In the genomic region with DNA sequence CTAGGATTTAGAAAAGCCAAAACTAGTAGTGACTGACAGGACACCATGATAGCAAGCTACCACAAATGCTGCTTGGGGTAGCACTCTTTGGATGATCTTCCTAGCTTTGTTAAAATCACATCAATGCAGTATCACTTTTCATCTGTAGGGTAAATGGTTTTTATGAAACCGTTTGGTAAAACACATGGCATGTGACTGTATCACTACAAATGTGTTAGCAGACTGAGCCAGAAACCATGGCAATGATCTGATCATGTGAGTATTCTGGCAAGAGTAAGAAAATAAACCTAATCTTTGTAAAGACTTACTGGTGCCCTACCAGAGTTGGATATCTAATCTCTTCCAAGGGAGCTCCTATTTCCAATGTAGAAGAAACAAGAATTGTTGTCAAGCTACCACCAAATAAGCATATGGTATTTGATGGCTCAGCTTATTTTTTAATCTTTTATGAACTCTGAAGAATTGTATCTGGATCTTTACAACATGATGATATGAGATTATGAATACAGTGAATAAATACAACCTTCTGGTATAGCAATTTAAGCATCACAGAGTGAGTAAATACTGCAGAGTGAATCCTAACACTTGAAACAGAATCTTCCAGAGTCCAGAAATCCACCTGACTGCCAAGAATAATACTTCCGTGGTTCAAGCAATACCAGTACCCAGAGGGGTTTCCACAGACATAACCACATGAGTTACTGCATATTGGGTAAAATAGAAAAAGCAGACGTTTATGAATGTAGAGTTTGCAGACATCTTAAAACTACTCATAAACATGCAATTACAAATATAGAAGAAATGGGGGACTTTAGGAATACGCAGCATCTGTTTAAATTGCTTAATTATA, we compare ENCODE assay signal across 12 cellular contexts.
A peak's percentile ranks its signal among the peaks of the same experiment; 100 is the strongest.
DNase-seq lines count a peak whose midpoint lies in the region; TF ChIP-seq lines count a peak whose summit lies in the region.
"Had no signal": no experiment of that assay in that cellular context is flagged by ENCODE, and none has a peak within 500 bp of the region (broad histone marks: within the 10 kb centered on the region; RNA-seq: fewer than 3 reads in every experiment).

No MANE protein-coding gene starts in this region.

- H4K20me1 ChIP-seq in GM23248 (ENCODE audit: insufficient read depth) = no peaks in the 10 kb centered on the region

- no peaks in the 10 kb centered on the region; the same call in 1 of the 2 replicates for H3K9me2 ChIP-seq in GM23248 (ENCODE audit: insufficient read depth)

- intact Hi-C loops in stomach (cut with DNase I; ENCODE audit: low total_unique reads) = loop anchor here (10.0 kb wide), 1 partner anchor 386 kb away; no protein-coding TSS in a partner anchor

- in situ Hi-C loops in GM23248 (cut with MboI) = no loop called here

- POLR2A ChIA-PET in RWPE1 (lab: Yijun Ruan, JAX; ENCODE audit: low non-redundant PET) = no interaction called here

- no peak for TF ChIP-seq POLR2A in stomach (IDR thresholded peaks at IDR 0.05)

- DNase-seq in GM23248 (peak; percentile 67), adipocyte (ENCODE audit: low read depth) (peak; percentile 47), hepatic stellate cell (ENCODE audit: low spot score) (peak; percentile 18), stomach (no peak), NCI-H748 (lab: John Stamatoyannopoulos, UW; ENCODE audit: unreplicated experiment) (no peak), SJCRH30 (no peak), RWPE1 (ENCODE audit: low spot score) (no peak)
- DNase-seq: activated CD4-positive, CD25-positive, alpha-beta regulatory T cell; activated naive CD8-positive, alpha-beta T cell treated with anti-CD3 and anti-CD28 coated beads, Interleukin-2, amount 10 ng/mL, durations not matched to agents 7 days and 5 days; stimulated activated CD8-positive, alpha-beta memory T cell treated with anti-CD3 and anti-CD28 coated beads, Interleukin-4, amount 100 ng/mL, for 48 hours had no signal

- peak overlapping the region; percentile 78 for H3K27ac ChIP-seq in GM23248
- H3K27ac ChIP-seq in stomach = peak overlapping the region in 3 of 5 donors; percentile 43 to 90 (median 89)
- H3K27ac ChIP-seq in SJCRH30 = no peak overlapping the region
- no peak overlapping the region for H3K27ac ChIP-seq in RWPE1
- H3K27ac ChIP-seq: KMS-11 had no signal

- no peaks in the 10 kb centered on the region for H3K36me3 ChIP-seq in GM23248 (ENCODE audit: low read depth)
- H3K36me3 ChIP-seq in adipocyte (ENCODE audit: control insufficient read depth, insufficient read depth, low read length, severe bottlenecking) = no peaks in the 10 kb centered on the region
- H3K36me3 ChIP-seq in stomach = no peaks in the 10 kb centered on the region
- H3K36me3 ChIP-seq in SJCRH30 = no peaks in the 10 kb centered on the region
- H3K36me3 ChIP-seq: pancreas had no signal

- no peak overlapping the region for H2AFZ ChIP-seq in GM23248

- peak overlapping the region; percentile 95 for H3K4me2 ChIP-seq in GM23248 (ENCODE audit: unreplicated experiment)
- H3K4me2 ChIP-seq: KMS-11 had no signal

- no peak for TF ChIP-seq EP300 in stomach (IDR thresholded peaks at IDR 0.05)

- H3K4me3 ChIP-seq in GM23248 (peak overlapping the region; percentile 86), adipocyte (ENCODE audit: low read length) (peak overlapping the region; percentile 85), stomach (peak overlapping the region in 1 of 4 donors; percentile 65), SJCRH30 (no peak overlapping the region)

- peaks cover 30% of the 10 kb centered on the region for H3F3A ChIP-seq in GM23248 (ENCODE audit: insufficient read depth)

- H3K4me1 ChIP-seq in GM23248 (ENCODE audit: insufficient read depth) (peaks cover 40% of the 10 kb centered on the region), adipocyte (ENCODE audit: control insufficient read depth, insufficient read depth, low read length) (peaks cover 29% of the 10 kb centered on the region), stomach (peaks cover 8 to 71% (median 42%) of the 10 kb centered on the region in 4 donors), SJCRH30 (peaks cover 4% of the 10 kb centered on the region)

- 52 to 53% methylated on average over 4 of the region's 4 CpGs for WGBS in GM23248 (ENCODE audit: low coverage in 1 of 2, low lambda C conversion rate in 2 of 2, missing lambda C conversion rate in 2 of 2), 2 experiments
- 37 to 50% (median 39%) methylated on average over 4 of the region's 4 CpGs for WGBS in stomach, 5 donors

- H3K79me2 ChIP-seq in GM23248 (ENCODE audit: insufficient read depth) = peaks cover 64% of the 10 kb centered on the region

- CTCF ChIA-PET in RWPE1 (lab: Yijun Ruan, JAX) = interaction anchor here (1.0 kb wide), 1 partner anchor 389 kb away, joined by 4 read pairs; no protein-coding TSS in a partner anchor

- TF ChIP-seq CTCF in stomach (IDR thresholded peaks at IDR 0.05) (no peak), RWPE1 (conservative IDR thresholded peaks at IDR 0.05; ENCODE audit: low read depth) (no peak)

- H3K27me3 ChIP-seq in GM23248 (replicated peaks; ENCODE audit: insufficient read depth) (no peaks in the 10 kb centered on the region), adipocyte (replicated peaks; ENCODE audit: control insufficient read depth, insufficient read depth, low read length) (no peaks in the 10 kb centered on the region), stomach (no peaks in the 10 kb centered on the region), SJCRH30 (no peaks in the 10 kb centered on the region)
- H3K27me3 ChIP-seq: pancreas had no signal

- H3K9me3 ChIP-seq in GM23248 (ENCODE audit: low read depth) (no peaks in the 10 kb centered on the region), adipocyte (ENCODE audit: control insufficient read depth, low read length) (no peaks in the 10 kb centered on the region), stomach (no peaks in the 10 kb centered on the region), SJCRH30 (replicated peaks) (no peaks in the 10 kb centered on the region)
- H3K9me3 ChIP-seq: pancreas had no signal

- peak overlapping the region; percentile 86 for H3K9ac ChIP-seq in GM23248
- peak overlapping the region; percentile 93 for H3K9ac ChIP-seq in adipocyte (ENCODE audit: low read length)
- H3K9ac ChIP-seq: KMS-11 had no signal

Comparison
In these comparisons a context has a peak if more than half of its experiments do, and no peak if none do; other contexts are left out.
1. DNase-seq: peak in GM23248 (single experiment), adipocyte (single experiment) and hepatic stellate cell (single experiment); none in stomach (single experiment), NCI-H748 (single experiment), SJCRH30 (0 of 2) and RWPE1 (single experiment).
2. H3K27ac ChIP-seq: peak in GM23248 (single experiment) and stomach (3 of 5); none in SJCRH30 (single experiment) and RWPE1 (single experiment).